In genomic region chr18:60693426-60693825, GRCh38 we compare ENCODE assay signal across 24 cellular contexts.
A peak's percentile ranks its signal among the peaks of the same experiment; 100 is the strongest.
DNase-seq lines count a peak whose midpoint lies in the region; ATAC-seq and TF ChIP-seq lines count a peak whose summit lies in the region.
"Had no signal": no experiment of that assay in that cellular context is flagged by ENCODE, and none has a peak within 500 bp of the region (broad histone marks: within the 10 kb centered on the region; RNA-seq: fewer than 3 reads in every experiment).

No MANE protein-coding gene starts in this region.

- TF ChIP-seq CTCF in RWPE2 (IDR thresholded peaks at IDR 0.05; ENCODE audit: poor library complexity, severe bottlenecking) (no peak), epithelial cell of esophagus (IDR thresholded peaks at IDR 0.05; ENCODE audit: insufficient read depth, low read depth, low read length, missing control alignments) (no peak), H9 (conservative IDR thresholded peaks at IDR 0.05) (no peak), heart left ventricle (IDR thresholded peaks at IDR 0.05) (no peak)

- no peak overlapping the region for H2BK12ac ChIP-seq in trophoblast cell (ENCODE audit: low read length)
- H2BK12ac ChIP-seq in H9 (ENCODE audit: insufficient read length, low read depth, low read length): no peak overlapping the region

- no peak overlapping the region for H3K27ac Mint-ChIP-seq in H9
- H3K27ac Mint-ChIP-seq: activated naive CD4-positive, alpha-beta T cell treated with anti-CD3 and anti-CD28 coated beads, Interleukin-2, amount 50 U/mL, for 72 hours; dendritic cell treated with granulocyte-macrophage colony-stimulating factor and Interleukin-4, amounts not matched to agents 40 ng/mL and 50 ng/mL, for 4 days; neural progenitor cell; T-helper 17 cell had no signal

- H3K9me3 ChIP-seq in RWPE2 (ENCODE audit: severe bottlenecking) (no peaks in the 10 kb centered on the region), trophoblast cell (ENCODE audit: insufficient read depth, low read depth, low read length) (no peaks in the 10 kb centered on the region), H9 (ENCODE audit: control insufficient read depth, low read depth, low read length) (no peaks in the 10 kb centered on the region), heart left ventricle (no peaks in the 10 kb centered on the region)
- H3K9me3 ChIP-seq: testis, uterus had no signal

- H2BK5ac ChIP-seq in trophoblast cell (ENCODE audit: low read depth, low read length, poor library complexity) (no peak overlapping the region), H9 (ENCODE audit: insufficient read length, low read length) (no peak overlapping the region)

- H3K18ac ChIP-seq in trophoblast cell (ENCODE audit: low read length) (no peak overlapping the region), H9 (ENCODE audit: insufficient read length, low read depth, low read length) (no peak overlapping the region)

- H3K23me2 ChIP-seq in H9 (ENCODE audit: insufficient read length, low read depth, low read length, poor library complexity, severe bottlenecking): no peaks in the 10 kb centered on the region

- no peaks in the 10 kb centered on the region for H3K9me3 Mint-ChIP-seq in H9
- H3K9me3 Mint-ChIP-seq: activated naive CD4-positive, alpha-beta T cell treated with anti-CD3 and anti-CD28 coated beads, Interleukin-2, amount 50 U/mL, for 72 hours; dendritic cell treated with granulocyte-macrophage colony-stimulating factor and Interleukin-4, amounts not matched to agents 40 ng/mL and 50 ng/mL, for 4 days; neural progenitor cell had no signal

- H3K79me2 ChIP-seq in trophoblast cell (ENCODE audit: control insufficient read depth, insufficient read depth, low read length, poor library complexity): no peaks in the 10 kb centered on the region
- H3K79me2 ChIP-seq in H9 (ENCODE audit: insufficient read depth, low read length): no peaks in the 10 kb centered on the region

- WGBS in trophoblast cell (ENCODE audit: extremely low coverage, insufficient coverage, insufficient read length): no CpG with 5 or more reads among the region's 5 CpGs
- no CpG with 5 or more reads among the region's 5 CpGs for WGBS in H9 (ENCODE audit: extremely low coverage, insufficient read length, low lambda C conversion rate)
- 67 to 70% (median 68%) methylated on average over 5 of the region's 5 CpGs for WGBS in heart left ventricle, 4 donors

- H3K79me1 ChIP-seq in trophoblast cell (ENCODE audit: low read length): no peaks in the 10 kb centered on the region
- H3K79me1 ChIP-seq in H9 (ENCODE audit: insufficient read depth, low read depth, low read length, poor library complexity, severe bottlenecking): no peaks in the 10 kb centered on the region

- H3K27me3 ChIP-seq in RWPE2 (ENCODE audit: insufficient read depth, poor library complexity, severe bottlenecking): no peaks in the 10 kb centered on the region
- H3K27me3 ChIP-seq in trophoblast cell (ENCODE audit: insufficient read depth, low read length): no peaks in the 10 kb centered on the region
- H3K27me3 ChIP-seq in H9 (ENCODE audit: insufficient read depth, low read length): no peaks in the 10 kb centered on the region
- no peaks in the 10 kb centered on the region for H3K27me3 ChIP-seq in heart left ventricle
- H3K27me3 ChIP-seq: neural progenitor cell, testis, uterus had no signal

- H3K4me2 ChIP-seq in trophoblast cell (ENCODE audit: low read length): no peak overlapping the region
- no peak overlapping the region for H3K4me2 ChIP-seq in H9 (ENCODE audit: insufficient read depth, insufficient read length, low read length)
- H3K4me2 ChIP-seq: neural progenitor cell had no signal

- intact Hi-C loops in head of caudate nucleus (cut with DNase I) (no loop called here), heart left ventricle (cut with DNase I) (no loop called here)

- H3K4me1 ChIP-seq in RWPE2 (ENCODE audit: insufficient read depth, poor library complexity, severe bottlenecking): peaks cover 9% of the 10 kb centered on the region
- H3K4me1 ChIP-seq in trophoblast cell (ENCODE audit: control insufficient read depth in 1 of 2, insufficient read depth in 2 of 2, low read length in 2 of 2): no peaks in the 10 kb centered on the region
- no peaks in the 10 kb centered on the region for H3K4me1 ChIP-seq in H9 (ENCODE audit: insufficient read depth, low read length)
- no peaks in the 10 kb centered on the region for H3K4me1 ChIP-seq in heart left ventricle
- H3K4me1 ChIP-seq: neural progenitor cell, testis, uterus had no signal

- 0 out of 4 replicates have a peak, but pooled peaks cover 0 to 2% of the 10 kb centered on the region in 2 experiments for H3K4me1 Mint-ChIP-seq in H9
- H3K4me1 Mint-ChIP-seq: neural progenitor cell, T-helper 17 cell had no signal

- no peak overlapping the region for H3K4ac ChIP-seq in trophoblast cell (ENCODE audit: low read depth, low read length)
- no peak overlapping the region for H3K4ac ChIP-seq in H9 (ENCODE audit: low read depth, low read length)

- no peak overlapping the region for H2BK20ac ChIP-seq in H9 (ENCODE audit: low read depth, low read length, poor library complexity, severe bottlenecking)

- no peak overlapping the region for H3T11ph ChIP-seq in H9 (ENCODE audit: low read length)

- H3K23ac ChIP-seq in trophoblast cell (ENCODE audit: low read length) (no peak overlapping the region), H9 (ENCODE audit: insufficient read length, low read depth, low read length) (no peak overlapping the region)

- TF ChIP-seq POLR2A in heart left ventricle (IDR thresholded peaks at IDR 0.05): no peak

- H3K27ac ChIP-seq in RWPE2 (ENCODE audit: poor library complexity, severe bottlenecking): peak overlapping the region; percentile 29
- H3K27ac ChIP-seq in trophoblast cell (ENCODE audit: low read depth, low read length): no peak overlapping the region
- H3K27ac ChIP-seq in H9 (ENCODE audit: insufficient read length, low read depth, low read length): no peak overlapping the region
- H3K27ac ChIP-seq in heart left ventricle: no peak overlapping the region
- H3K27ac ChIP-seq: C4-2B, GM23248, neural progenitor cell, testis, uterus had no signal

- DNase-seq in HS-5 (ENCODE audit: low read depth) (peak; percentile 73), RWPE2 (ENCODE audit: low spot score) (no peak), epithelial cell of esophagus (ENCODE audit: low read depth) (peak; percentile 91), trophoblast cell (peak; percentile 49 to 51), H9 (no peak), head of caudate nucleus (no peak), heart left ventricle (no peak)
- DNase-seq: activated T-cell treated with anti-CD3 and anti-CD28 coated beads for 4 hours; central memory CD4-positive, alpha-beta T cell; GM23248; Karpas-422; left cardiac atrium; NCI-H2171 treated with DMSO at 0.1 percent for 48 hours; NCI-H524; stimulated activated naive CD8-positive, alpha-beta T cell treated with anti-CD3 and anti-CD28 coated beads, Interleukin-15, Interleukin-2, amounts not matched to agents 100 U/mL and 50 U/mL, for 24 hours; T-helper 17 cell; testis; uterus had no signal

- H3K9ac ChIP-seq in trophoblast cell (ENCODE audit: low read length): no peak overlapping the region
- H3K9ac ChIP-seq in H9 (ENCODE audit: extremely low read depth, insufficient read length, low read length): no peak overlapping the region
- H3K9ac ChIP-seq: GM23248, neural progenitor cell had no signal

- H3K14ac ChIP-seq in trophoblast cell (ENCODE audit: low read length) (no peak overlapping the region), H9 (ENCODE audit: insufficient read depth, low read length) (no peak overlapping the region)

- H2AK5ac ChIP-seq in trophoblast cell (ENCODE audit: low read length) (no peak overlapping the region), H9 (ENCODE audit: insufficient read length, low read length) (no peak overlapping the region)

- no peak overlapping the region for H3K4me3 ChIP-seq in RWPE2 (ENCODE audit: severe bottlenecking)
- no peak overlapping the region for H3K4me3 ChIP-seq in epithelial cell of esophagus (ENCODE audit: low read length)
- no peak overlapping the region for H3K4me3 ChIP-seq in trophoblast cell (ENCODE audit: low read depth, low read length)
- no peak overlapping the region for H3K4me3 ChIP-seq in heart left ventricle
- H3K4me3 ChIP-seq: GM23248, neural progenitor cell, testis, uterus had no signal

- no peaks in the 10 kb centered on the region for H3K36me3 Mint-ChIP-seq in H9 (ENCODE audit: insufficient read depth in 1 of 3, low read depth in 3 of 3)
- H3K36me3 Mint-ChIP-seq: activated naive CD4-positive, alpha-beta T cell treated with anti-CD3 and anti-CD28 coated beads, Interleukin-2, amount 50 U/mL, for 72 hours; neural progenitor cell had no signal

- H2BK15ac ChIP-seq in H9 (ENCODE audit: low read depth, low read length): no peak overlapping the region

- no peak overlapping the region for H4K5ac ChIP-seq in H9 (ENCODE audit: insufficient read length, low read depth, low read length)

- H2BK120ac ChIP-seq in trophoblast cell (ENCODE audit: insufficient read depth, low read length, poor library complexity): no peak overlapping the region
- no peak overlapping the region for H2BK120ac ChIP-seq in H9 (ENCODE audit: low read depth, low read length, poor library complexity, severe bottlenecking)

- no peak overlapping the region for H3K4me3 Mint-ChIP-seq in H9
- H3K4me3 Mint-ChIP-seq: dendritic cell treated with granulocyte-macrophage colony-stimulating factor and Interleukin-4, amounts not matched to agents 40 ng/mL and 50 ng/mL, for 4 days; neural progenitor cell; T-helper 17 cell had no signal

- no peak overlapping the region for H3K56ac ChIP-seq in H9 (ENCODE audit: insufficient read length, low read depth, low read length)

- no peaks in the 10 kb centered on the region for H3K27me3 Mint-ChIP-seq in H9 (ENCODE audit: low read depth)
- H3K27me3 Mint-ChIP-seq: dendritic cell treated with granulocyte-macrophage colony-stimulating factor and Interleukin-4, amounts not matched to agents 40 ng/mL and 50 ng/mL, for 4 days; T-helper 17 cell had no signal

- no peaks in the 10 kb centered on the region for H4K20me1 ChIP-seq in H9 (ENCODE audit: control insufficient read depth, insufficient read depth, insufficient read length)

- ATAC-seq in RWPE2 (ENCODE audit: low read depth): peak; percentile 99
- no peak for ATAC-seq in GM21717 (IDR thresholded peaks at IDR 0.05; ENCODE audit: unreplicated experiment)
- ATAC-seq in heart left ventricle: no peak
- ATAC-seq: activated naive CD4-positive, alpha-beta T cell treated with anti-CD3 and anti-CD28 coated beads, Interleukin-2, amount 50 U/mL, for 72 hours; HepG2; left cardiac atrium; stimulated activated naive CD8-positive, alpha-beta T cell treated with anti-CD3 and anti-CD28 coated beads, Interleukin-15, Interleukin-2, amounts not matched to agents 100 U/mL and 50 U/mL, for 24 hours; T-helper 17 cell had no signal

- H3K36me3 ChIP-seq in RWPE2 (ENCODE audit: low read depth) (no peaks in the 10 kb centered on the region), trophoblast cell (ENCODE audit: control insufficient read depth in 1 of 2, insufficient read depth in 2 of 2, low read length in 2 of 2) (no peaks in the 10 kb centered on the region), heart left ventricle (no peaks in the 10 kb centered on the region)
- H3K36me3 ChIP-seq: neural progenitor cell, uterus had no signal

- H4K12ac ChIP-seq in trophoblast cell (ENCODE audit: low read depth, low read length): no peak overlapping the region

- H2AFZ ChIP-seq in trophoblast cell (ENCODE audit: insufficient read depth, low read length, poor library complexity) (no peak overlapping the region), H9 (ENCODE audit: low read length) (no peak overlapping the region)
- H2AFZ ChIP-seq: GM23248, neural progenitor cell had no signal

- H4K8ac ChIP-seq in trophoblast cell (ENCODE audit: low read depth, low read length) (no peak overlapping the region), H9 (replicated peaks; ENCODE audit: insufficient read length, low read depth, low read length) (no peak overlapping the region)

- H4K91ac ChIP-seq in trophoblast cell (ENCODE audit: low read depth, low read length) (no peak overlapping the region), H9 (ENCODE audit: insufficient read length, low read depth, low read length) (no peak overlapping the region)

Comparison
In these comparisons a context has a peak if more than half of its experiments do, and no peak if none do; other contexts are left out.
1. DNase-seq: peak in HS-5 (single experiment), epithelial cell of esophagus (single experiment) and trophoblast cell (2 of 2); none in RWPE2 (single experiment), H9 (single experiment), head of caudate nucleus (0 of 42) and heart left ventricle (0 of 5).